2 cellular contexts compared by ENCODE assay signal in genomic region chr6:17957904-17958303, GRCh38.
TF ChIP-seq lines count a peak whose summit lies in the region.

No MANE protein-coding gene starts in this region.

TF ChIP-seq in HEK293, 187 proteins besides CTCF, POLR2A, EP300 and RAD21:
- TF ChIP-seq ZNF148 (tag by site-specific recombination; IDR thresholded peaks at IDR 0.05; ENCODE audit: borderline replicate concordance) (no peak), ZBTB17 (tag by site-specific recombination; IDR thresholded peaks at IDR 0.05) (peak; percentile 41; the same call in 1 of the 2 replicates)

TF ChIP-seq in WTC11, 78 proteins besides CTCF, POLR2A, EP300 and RAD21 (continued from another document):
- TF ChIP-seq, protein P1, sequence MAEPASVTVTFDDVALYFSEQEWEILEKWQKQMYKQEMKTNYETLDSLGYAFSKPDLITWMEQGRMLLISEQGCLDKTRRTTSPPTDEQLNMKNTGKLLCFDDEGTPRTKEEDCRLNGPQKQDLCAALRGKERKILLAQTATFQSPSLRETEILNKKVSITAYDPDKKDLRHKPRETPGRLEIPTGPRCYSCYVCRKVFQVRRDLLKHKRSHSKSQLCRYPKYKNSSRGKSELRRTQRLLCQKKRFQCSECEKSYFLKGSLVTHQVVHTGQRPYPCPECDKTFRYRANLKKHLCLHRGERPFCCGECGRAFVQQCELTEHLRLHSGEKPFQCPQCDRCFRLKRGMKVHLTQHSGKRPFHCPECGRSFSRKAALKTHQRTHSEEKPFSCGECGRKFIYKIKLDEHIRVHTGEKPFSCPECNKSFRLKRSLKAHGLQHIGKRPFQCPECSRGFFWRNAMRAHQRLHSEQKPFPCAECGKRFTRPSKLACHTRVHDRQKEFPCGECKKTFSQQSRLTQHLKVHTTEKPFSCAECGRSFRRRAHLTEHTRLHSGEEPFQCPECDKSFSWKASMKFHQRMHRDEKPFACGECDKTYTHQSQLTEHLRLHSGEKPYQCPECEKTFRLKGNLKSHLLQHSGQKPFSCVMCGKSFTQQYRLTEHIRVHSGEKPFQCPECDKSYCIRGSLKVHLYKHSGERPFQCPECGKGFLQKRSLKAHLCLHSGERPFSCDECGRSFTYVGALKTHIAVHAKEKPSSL (CRISPR knock-in tag; conservative IDR thresholded peaks at IDR 0.05), result no peak
- TF ChIP-seq ATF1 (CRISPR knock-in tag; IDR thresholded peaks at IDR 0.05) (no peak), CDX4 (CRISPR knock-in tag; IDR thresholded peaks at IDR 0.05; ENCODE audit: borderline replicate concordance) (no peak), SOX15 (CRISPR knock-in tag; IDR thresholded peaks at IDR 0.05) (no peak), CREM (CRISPR knock-in tag; IDR thresholded peaks at IDR 0.05) (no peak), NR2C2 (CRISPR knock-in tag; IDR thresholded peaks at IDR 0.05) (no peak), ZNF138 (CRISPR knock-in tag; conservative IDR thresholded peaks at IDR 0.05) (no peak)
- TF ChIP-seq, protein P2, sequence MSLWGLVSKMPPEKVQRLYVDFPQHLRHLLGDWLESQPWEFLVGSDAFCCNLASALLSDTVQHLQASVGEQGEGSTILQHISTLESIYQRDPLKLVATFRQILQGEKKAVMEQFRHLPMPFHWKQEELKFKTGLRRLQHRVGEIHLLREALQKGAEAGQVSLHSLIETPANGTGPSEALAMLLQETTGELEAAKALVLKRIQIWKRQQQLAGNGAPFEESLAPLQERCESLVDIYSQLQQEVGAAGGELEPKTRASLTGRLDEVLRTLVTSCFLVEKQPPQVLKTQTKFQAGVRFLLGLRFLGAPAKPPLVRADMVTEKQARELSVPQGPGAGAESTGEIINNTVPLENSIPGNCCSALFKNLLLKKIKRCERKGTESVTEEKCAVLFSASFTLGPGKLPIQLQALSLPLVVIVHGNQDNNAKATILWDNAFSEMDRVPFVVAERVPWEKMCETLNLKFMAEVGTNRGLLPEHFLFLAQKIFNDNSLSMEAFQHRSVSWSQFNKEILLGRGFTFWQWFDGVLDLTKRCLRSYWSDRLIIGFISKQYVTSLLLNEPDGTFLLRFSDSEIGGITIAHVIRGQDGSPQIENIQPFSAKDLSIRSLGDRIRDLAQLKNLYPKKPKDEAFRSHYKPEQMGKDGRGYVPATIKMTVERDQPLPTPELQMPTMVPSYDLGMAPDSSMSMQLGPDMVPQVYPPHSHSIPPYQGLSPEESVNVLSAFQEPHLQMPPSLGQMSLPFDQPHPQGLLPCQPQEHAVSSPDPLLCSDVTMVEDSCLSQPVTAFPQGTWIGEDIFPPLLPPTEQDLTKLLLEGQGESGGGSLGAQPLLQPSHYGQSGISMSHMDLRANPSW (CRISPR knock-in tag; conservative IDR thresholded peaks at IDR 0.05; ENCODE audit: low read depth), result no peak
TF ChIP-seq in WTC11: peak in this region for 0.
